1 cellular context compared by ENCODE assay signal in the genomic region with DNA sequence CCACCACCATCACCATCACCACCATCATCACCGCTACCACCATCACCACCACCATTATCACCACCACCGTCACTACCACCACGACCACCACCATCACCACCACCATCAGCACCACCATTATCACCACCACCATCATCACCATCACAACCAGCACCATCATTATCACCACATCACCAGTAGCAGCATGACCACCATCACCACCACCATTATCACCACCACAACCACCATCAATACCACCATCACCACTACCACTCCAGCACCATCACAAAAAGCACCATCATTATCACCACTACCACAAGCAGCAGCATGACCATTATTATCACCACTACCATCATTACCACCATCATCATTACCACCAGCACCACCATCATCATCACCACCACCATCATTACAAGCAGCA.
TF ChIP-seq lines count a peak whose summit lies in the region.

No MANE protein-coding gene starts in this region.

TF ChIP-seq in HEK293, 187 proteins besides CTCF, POLR2A, EP300 and RAD21 (continued from another document and continues in another):
- no peak; the same call in 1 of the 2 replicates for TF ChIP-seq ZNF16 (tag by site-specific recombination; IDR thresholded peaks at IDR 0.05; ENCODE audit: low read depth)
- TF ChIP-seq ZFP3 (tag by site-specific recombination; IDR thresholded peaks at IDR 0.05; ENCODE audit: low read depth) = no peak
- TF ChIP-seq, protein P1, sequence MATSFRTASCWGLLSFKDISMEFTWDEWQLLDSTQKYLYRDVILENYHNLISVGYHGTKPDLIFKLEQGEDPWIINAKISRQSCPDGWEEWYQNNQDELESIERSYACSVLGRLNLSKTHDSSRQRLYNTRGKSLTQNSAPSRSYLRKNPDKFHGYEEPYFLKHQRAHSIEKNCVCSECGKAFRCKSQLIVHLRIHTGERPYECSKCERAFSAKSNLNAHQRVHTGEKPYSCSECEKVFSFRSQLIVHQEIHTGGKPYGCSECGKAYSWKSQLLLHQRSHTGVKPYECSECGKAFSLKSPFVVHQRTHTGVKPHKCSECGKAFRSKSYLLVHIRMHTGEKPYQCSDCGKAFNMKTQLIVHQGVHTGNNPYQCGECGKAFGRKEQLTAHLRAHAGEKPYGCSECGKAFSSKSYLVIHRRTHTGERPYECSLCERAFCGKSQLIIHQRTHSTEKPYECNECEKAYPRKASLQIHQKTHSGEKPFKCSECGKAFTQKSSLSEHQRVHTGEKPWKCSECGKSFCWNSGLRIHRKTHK (tag by site-specific recombination; IDR thresholded peaks at IDR 0.05) = no peak
- no peak for TF ChIP-seq ZNF37A (tag by site-specific recombination; IDR thresholded peaks at IDR 0.05)
- TF ChIP-seq ZNF140 (tag by site-specific recombination; IDR thresholded peaks at IDR 0.05) = no peak
- no peak for TF ChIP-seq ZNF776 (tag by site-specific recombination; IDR thresholded peaks at IDR 0.05; ENCODE audit: borderline replicate concordance)
- TF ChIP-seq, protein P2, sequence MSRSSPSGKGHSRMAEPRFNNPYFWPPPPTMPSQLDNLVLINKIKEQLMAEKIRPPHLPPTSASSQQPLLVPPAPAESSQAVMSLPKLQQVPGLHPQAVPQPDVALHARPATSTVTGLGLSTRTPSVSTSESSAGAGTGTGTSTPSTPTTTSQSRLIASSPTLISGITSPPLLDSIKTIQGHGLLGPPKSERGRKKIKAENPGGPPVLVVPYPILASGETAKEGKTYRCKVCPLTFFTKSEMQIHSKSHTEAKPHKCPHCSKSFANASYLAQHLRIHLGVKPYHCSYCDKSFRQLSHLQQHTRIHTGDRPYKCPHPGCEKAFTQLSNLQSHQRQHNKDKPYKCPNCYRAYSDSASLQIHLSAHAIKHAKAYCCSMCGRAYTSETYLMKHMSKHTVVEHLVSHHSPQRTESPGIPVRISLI (tag by site-specific recombination; IDR thresholded peaks at IDR 0.05) = no peak
- TF ChIP-seq ZEB2 (tag by site-specific recombination; IDR thresholded peaks at IDR 0.05) = no peak
- TF ChIP-seq GLI4 (tag by site-specific recombination; IDR thresholded peaks at IDR 0.05) = no peak
- TF ChIP-seq ZNF549 (tag by site-specific recombination; IDR thresholded peaks at IDR 0.05) = no peak
- no peak for TF ChIP-seq ZNF211 (tag by site-specific recombination; IDR thresholded peaks at IDR 0.05; ENCODE audit: low read depth)
- TF ChIP-seq ZFP41 (tag by site-specific recombination; IDR thresholded peaks at IDR 0.05; ENCODE audit: borderline replicate concordance) = no peak
- TF ChIP-seq ZNF292 (tag by site-specific recombination; IDR thresholded peaks at IDR 0.05; ENCODE audit: borderline replicate concordance, low read depth) = no peak
- no peak for TF ChIP-seq ZNF76 (tag by site-specific recombination; IDR thresholded peaks at IDR 0.05; ENCODE audit: borderline replicate concordance, low read depth)
- TF ChIP-seq, protein P3, sequence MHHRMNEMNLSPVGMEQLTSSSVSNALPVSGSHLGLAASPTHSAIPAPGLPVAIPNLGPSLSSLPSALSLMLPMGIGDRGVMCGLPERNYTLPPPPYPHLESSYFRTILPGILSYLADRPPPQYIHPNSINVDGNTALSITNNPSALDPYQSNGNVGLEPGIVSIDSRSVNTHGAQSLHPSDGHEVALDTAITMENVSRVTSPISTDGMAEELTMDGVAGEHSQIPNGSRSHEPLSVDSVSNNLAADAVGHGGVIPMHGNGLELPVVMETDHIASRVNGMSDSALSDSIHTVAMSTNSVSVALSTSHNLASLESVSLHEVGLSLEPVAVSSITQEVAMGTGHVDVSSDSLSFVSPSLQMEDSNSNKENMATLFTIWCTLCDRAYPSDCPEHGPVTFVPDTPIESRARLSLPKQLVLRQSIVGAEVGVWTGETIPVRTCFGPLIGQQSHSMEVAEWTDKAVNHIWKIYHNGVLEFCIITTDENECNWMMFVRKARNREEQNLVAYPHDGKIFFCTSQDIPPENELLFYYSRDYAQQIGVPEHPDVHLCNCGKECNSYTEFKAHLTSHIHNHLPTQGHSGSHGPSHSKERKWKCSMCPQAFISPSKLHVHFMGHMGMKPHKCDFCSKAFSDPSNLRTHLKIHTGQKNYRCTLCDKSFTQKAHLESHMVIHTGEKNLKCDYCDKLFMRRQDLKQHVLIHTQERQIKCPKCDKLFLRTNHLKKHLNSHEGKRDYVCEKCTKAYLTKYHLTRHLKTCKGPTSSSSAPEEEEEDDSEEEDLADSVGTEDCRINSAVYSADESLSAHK (tag by site-specific recombination; IDR thresholded peaks at IDR 0.05) = no peak
- TF ChIP-seq, protein P4, sequence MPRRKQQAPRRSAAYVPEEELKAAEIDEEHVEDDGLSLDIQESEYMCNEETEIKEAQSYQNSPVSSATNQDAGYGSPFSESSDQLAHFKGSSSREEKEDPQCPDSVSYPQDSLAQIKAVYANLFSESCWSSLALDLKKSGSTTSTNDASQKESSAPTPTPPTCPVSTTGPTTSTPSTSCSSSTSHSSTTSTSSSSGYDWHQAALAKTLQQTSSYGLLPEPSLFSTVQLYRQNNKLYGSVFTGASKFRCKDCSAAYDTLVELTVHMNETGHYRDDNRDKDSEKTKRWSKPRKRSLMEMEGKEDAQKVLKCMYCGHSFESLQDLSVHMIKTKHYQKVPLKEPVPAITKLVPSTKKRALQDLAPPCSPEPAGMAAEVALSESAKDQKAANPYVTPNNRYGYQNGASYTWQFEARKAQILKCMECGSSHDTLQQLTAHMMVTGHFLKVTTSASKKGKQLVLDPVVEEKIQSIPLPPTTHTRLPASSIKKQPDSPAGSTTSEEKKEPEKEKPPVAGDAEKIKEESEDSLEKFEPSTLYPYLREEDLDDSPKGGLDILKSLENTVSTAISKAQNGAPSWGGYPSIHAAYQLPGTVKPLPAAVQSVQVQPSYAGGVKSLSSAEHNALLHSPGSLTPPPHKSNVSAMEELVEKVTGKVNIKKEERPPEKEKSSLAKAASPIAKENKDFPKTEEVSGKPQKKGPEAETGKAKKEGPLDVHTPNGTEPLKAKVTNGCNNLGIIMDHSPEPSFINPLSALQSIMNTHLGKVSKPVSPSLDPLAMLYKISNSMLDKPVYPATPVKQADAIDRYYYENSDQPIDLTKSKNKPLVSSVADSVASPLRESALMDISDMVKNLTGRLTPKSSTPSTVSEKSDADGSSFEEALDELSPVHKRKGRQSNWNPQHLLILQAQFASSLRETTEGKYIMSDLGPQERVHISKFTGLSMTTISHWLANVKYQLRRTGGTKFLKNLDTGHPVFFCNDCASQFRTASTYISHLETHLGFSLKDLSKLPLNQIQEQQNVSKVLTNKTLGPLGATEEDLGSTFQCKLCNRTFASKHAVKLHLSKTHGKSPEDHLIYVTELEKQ (tag by site-specific recombination; IDR thresholded peaks at IDR 0.05; ENCODE audit: borderline replicate concordance) = no peak
- TF ChIP-seq, protein P5, sequence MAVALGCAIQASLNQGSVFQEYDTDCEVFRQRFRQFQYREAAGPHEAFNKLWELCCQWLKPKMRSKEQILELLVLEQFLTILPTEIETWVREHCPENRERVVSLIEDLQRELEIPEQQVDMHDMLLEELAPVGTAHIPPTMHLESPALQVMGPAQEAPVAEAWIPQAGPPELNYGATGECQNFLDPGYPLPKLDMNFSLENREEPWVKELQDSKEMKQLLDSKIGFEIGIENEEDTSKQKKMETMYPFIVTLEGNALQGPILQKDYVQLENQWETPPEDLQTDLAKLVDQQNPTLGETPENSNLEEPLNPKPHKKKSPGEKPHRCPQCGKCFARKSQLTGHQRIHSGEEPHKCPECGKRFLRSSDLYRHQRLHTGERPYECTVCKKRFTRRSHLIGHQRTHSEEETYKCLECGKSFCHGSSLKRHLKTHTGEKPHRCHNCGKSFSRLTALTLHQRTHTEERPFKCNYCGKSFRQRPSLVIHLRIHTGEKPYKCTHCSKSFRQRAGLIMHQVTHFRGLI (tag by site-specific recombination; IDR thresholded peaks at IDR 0.05) = no peak
- TF ChIP-seq SP2 (tag by site-specific recombination; IDR thresholded peaks at IDR 0.05) = no peak
- TF ChIP-seq ZNF843 (tag by site-specific recombination; IDR thresholded peaks at IDR 0.05) = no peak
- 0 out of 2 replicates have a peak, but pooled peaks have one; percentile 7 for TF ChIP-seq ZNF146 (tag by site-specific recombination; IDR thresholded peaks at IDR 0.05)
- TF ChIP-seq GLI2 (tag by site-specific recombination; IDR thresholded peaks at IDR 0.05; ENCODE audit: borderline replicate concordance, low read depth) = no peak
- TF ChIP-seq ZNF391 (tag by site-specific recombination; IDR thresholded peaks at IDR 0.05; ENCODE audit: borderline replicate concordance, low read depth) = no peak
- TF ChIP-seq ZNF239 (tag by site-specific recombination; IDR thresholded peaks at IDR 0.05) = 0 out of 2 replicates have a peak, but pooled peaks have one; percentile 50
- no peak for TF ChIP-seq ZNF473 (tag by site-specific recombination; IDR thresholded peaks at IDR 0.05)
- TF ChIP-seq ZBTB7A (tag by site-specific recombination; IDR thresholded peaks at IDR 0.05; ENCODE audit: low read depth) = no peak
- TF ChIP-seq ZNF707 (tag by site-specific recombination; IDR thresholded peaks at IDR 0.05) = no peak
- TF ChIP-seq, protein P6, sequence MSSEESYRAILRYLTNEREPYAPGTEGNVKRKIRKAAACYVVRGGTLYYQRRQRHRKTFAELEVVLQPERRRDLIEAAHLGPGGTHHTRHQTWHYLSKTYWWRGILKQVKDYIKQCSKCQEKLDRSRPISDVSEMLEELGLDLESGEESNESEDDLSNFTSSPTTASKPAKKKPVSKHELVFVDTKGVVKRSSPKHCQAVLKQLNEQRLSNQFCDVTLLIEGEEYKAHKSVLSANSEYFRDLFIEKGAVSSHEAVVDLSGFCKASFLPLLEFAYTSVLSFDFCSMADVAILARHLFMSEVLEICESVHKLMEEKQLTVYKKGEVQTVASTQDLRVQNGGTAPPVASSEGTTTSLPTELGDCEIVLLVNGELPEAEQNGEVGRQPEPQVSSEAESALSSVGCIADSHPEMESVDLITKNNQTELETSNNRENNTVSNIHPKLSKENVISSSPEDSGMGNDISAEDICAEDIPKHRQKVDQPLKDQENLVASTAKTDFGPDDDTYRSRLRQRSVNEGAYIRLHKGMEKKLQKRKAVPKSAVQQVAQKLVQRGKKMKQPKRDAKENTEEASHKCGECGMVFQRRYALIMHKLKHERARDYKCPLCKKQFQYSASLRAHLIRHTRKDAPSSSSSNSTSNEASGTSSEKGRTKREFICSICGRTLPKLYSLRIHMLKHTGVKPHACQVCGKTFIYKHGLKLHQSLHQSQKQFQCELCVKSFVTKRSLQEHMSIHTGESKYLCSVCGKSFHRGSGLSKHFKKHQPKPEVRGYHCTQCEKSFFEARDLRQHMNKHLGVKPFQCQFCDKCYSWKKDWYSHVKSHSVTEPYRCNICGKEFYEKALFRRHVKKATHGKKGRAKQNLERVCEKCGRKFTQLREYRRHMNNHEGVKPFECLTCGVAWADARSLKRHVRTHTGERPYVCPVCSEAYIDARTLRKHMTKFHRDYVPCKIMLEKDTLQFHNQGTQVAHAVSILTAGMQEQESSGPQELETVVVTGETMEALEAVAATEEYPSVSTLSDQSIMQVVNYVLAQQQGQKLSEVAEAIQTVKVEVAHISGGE (tag by site-specific recombination; conservative IDR thresholded peaks at IDR 0.05; ENCODE audit: low read depth) = no peak
- TF ChIP-seq, protein P7, sequence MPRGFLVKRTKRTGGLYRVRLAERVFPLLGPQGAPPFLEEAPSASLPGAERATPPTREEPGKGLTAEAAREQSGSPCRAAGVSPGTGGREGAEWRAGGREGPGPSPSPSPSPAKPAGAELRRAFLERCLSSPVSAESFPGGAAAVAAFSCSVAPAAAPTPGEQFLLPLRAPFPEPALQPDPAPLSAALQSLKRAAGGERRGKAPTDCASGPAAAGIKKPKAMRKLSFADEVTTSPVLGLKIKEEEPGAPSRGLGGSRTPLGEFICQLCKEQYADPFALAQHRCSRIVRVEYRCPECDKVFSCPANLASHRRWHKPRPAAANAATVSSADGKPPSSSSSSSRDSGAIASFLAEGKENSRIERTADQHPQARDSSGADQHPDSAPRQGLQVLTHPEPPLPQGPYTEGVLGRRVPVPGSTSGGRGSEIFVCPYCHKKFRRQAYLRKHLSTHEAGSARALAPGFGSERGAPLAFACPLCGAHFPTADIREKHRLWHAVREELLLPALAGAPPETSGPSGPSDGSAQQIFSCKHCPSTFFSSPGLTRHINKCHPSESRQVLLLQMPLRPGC (tag by site-specific recombination; IDR thresholded peaks at IDR 0.05) = no peak
- TF ChIP-seq, protein P8, sequence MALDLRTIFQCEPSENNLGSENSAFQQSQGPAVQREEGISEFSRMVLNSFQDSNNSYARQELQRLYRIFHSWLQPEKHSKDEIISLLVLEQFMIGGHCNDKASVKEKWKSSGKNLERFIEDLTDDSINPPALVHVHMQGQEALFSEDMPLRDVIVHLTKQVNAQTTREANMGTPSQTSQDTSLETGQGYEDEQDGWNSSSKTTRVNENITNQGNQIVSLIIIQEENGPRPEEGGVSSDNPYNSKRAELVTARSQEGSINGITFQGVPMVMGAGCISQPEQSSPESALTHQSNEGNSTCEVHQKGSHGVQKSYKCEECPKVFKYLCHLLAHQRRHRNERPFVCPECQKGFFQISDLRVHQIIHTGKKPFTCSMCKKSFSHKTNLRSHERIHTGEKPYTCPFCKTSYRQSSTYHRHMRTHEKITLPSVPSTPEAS (tag by site-specific recombination; IDR thresholded peaks at IDR 0.05) = no peak
- no peak for TF ChIP-seq REPIN1 (tag by site-specific recombination; IDR thresholded peaks at IDR 0.05; ENCODE audit: low read depth)
- 0 out of 2 replicates have a peak, but pooled peaks have one; percentile 5 for TF ChIP-seq ZIC2 (tag by site-specific recombination; IDR thresholded peaks at IDR 0.05)
- TF ChIP-seq ZNF560 (tag by site-specific recombination; IDR thresholded peaks at IDR 0.05; ENCODE audit: borderline replicate concordance) = peak; percentile 22; the same call in 1 of the 2 replicates
